ENCODE assay signal across 8 cellular contexts in genomic region chr3:185537369-185537970, GRCh38. TPM values are rescaled to one million over a fixed set of nuclear protein-coding genes. Genes with fewer than 3 reads are reported as not detected.
A peak's percentile ranks its signal among the peaks of the same experiment; 100 is the strongest.
DNase-seq lines count a peak whose midpoint lies in the region; ATAC-seq and TF ChIP-seq lines count a peak whose summit lies in the region.

No MANE protein-coding gene starts in this region.

- H3K4me3 ChIP-seq in GM06990 (replicated peaks; ENCODE audit: low read depth, low read length), result no peak overlapping the region
- H3K4me3 ChIP-seq in fibroblast of mammary gland (ENCODE audit: control insufficient read depth, low read depth, low read length), result no peak overlapping the region
- no peak overlapping the region for H3K4me3 ChIP-seq in retinal pigment epithelial cell (ENCODE audit: low read length)

- TF ChIP-seq CTCF in GM06990 (IDR thresholded peaks at IDR 0.05; ENCODE audit: insufficient read depth, low read length, poor library complexity, severe bottlenecking), result no peak
- TF ChIP-seq CTCF in fibroblast of mammary gland (conservative IDR thresholded peaks at IDR 0.05; ENCODE audit: control insufficient read depth, insufficient read depth, low read depth, low read length), result no peak
- TF ChIP-seq CTCF in retinal pigment epithelial cell (conservative IDR thresholded peaks at IDR 0.05; ENCODE audit: low read depth, low read length), result no peak

- no peaks in the 10 kb centered on the region for H3K27me3 ChIP-seq in GM06990 (replicated peaks; ENCODE audit: control insufficient read depth, insufficient read depth, low read length)

- intact Hi-C loops in posterior vena cava (cut with DNase I), result no loop called here

- H3K36me3 ChIP-seq in GM06990 (ENCODE audit: control insufficient read depth, insufficient read depth, low read length), result no peaks in the 10 kb centered on the region

- DNase-seq in GM06990 (ENCODE audit: extremely low read depth, insufficient read length), result peak; percentile 79
- DNase-seq in T-helper 17 cell, result no peak
- DNase-seq in fibroblast of mammary gland (ENCODE audit: low read depth), result peak; percentile 89
- peak; percentile 37 for DNase-seq in retinal pigment epithelial cell (ENCODE audit: low read depth)
- no peak for DNase-seq in NCI-H748 treated with DMSO at 0.1 percent for 48 hours (lab: John Stamatoyannopoulos, UW)
- no peak for DNase-seq in posterior vena cava (ENCODE audit: low spot score)

- peak overlapping the region; percentile 75 for H3K27ac Mint-ChIP-seq in T-helper 17 cell

- H3K4me1 Mint-ChIP-seq in T-helper 17 cell, result peaks cover 7% of the 10 kb centered on the region

- ATAC-seq in GM21390 (IDR thresholded peaks at IDR 0.05; ENCODE audit: unreplicated experiment) (peak; percentile 99), HG03565 (IDR thresholded peaks at IDR 0.05; ENCODE audit: unreplicated experiment) (peak; percentile 97), T-helper 17 cell (peak; percentile 67)

- peaks cover 3% of the 10 kb centered on the region for H3K27me3 Mint-ChIP-seq in T-helper 17 cell

- no peaks in the 10 kb centered on the region for H3K36me3 Mint-ChIP-seq in T-helper 17 cell (ENCODE audit: low read depth)

- H3K4me3 Mint-ChIP-seq in T-helper 17 cell, result peak overlapping the region; percentile 31

- no peaks in the 10 kb centered on the region for H3K9me3 ChIP-seq in T-helper 17 cell (ENCODE audit: control insufficient read depth, low read length, poor library complexity, severe bottlenecking)

RNA-seq across cellular contexts. Expression of gene LIPH, which starts 14.9 kb away (rescaled TPM):
- total RNA-seq in T-helper 17 cell (1 to 10 TPM in 1 of 2 donors, under 1 TPM in 1; 0.32 to 1.7 TPM), posterior vena cava (under 1 TPM in 1 of 2 donors, not detected in 1; 0.19 TPM)

RNA-seq across cellular contexts. Expression of gene TMEM41A, which starts 38.6 kb away (rescaled TPM):
- 10 to 100 TPM; 20.6 to 23.4 TPM for total RNA-seq in T-helper 17 cell
- total RNA-seq in posterior vena cava, result 1 to 10 TPM; 9.6 TPM

RNA-seq across cellular contexts. Expression of gene SENP2, which starts 48.6 kb away (rescaled TPM):
- total RNA-seq in T-helper 17 cell (10 to 100 TPM; 48.5 to 64.6 TPM), posterior vena cava (10 to 100 TPM; 29.3 to 33.0 TPM)

Comparison
In these comparisons a context has a peak if more than half of its experiments do, and no peak if none do; other contexts are left out.
1. DNase-seq: peak in GM06990 (single experiment), fibroblast of mammary gland (single experiment) and retinal pigment epithelial cell (single experiment); none in T-helper 17 cell (0 of 3), NCI-H748 treated with DMSO at 0.1 percent for 48 hours (single experiment) and posterior vena cava (single experiment).
2. Peak in every context shown above with its lines, with median percentiles within 50 percentile points of each other: ATAC-seq.